Comparison of ENCODE assay signal across 19 cellular contexts in the genomic region with DNA sequence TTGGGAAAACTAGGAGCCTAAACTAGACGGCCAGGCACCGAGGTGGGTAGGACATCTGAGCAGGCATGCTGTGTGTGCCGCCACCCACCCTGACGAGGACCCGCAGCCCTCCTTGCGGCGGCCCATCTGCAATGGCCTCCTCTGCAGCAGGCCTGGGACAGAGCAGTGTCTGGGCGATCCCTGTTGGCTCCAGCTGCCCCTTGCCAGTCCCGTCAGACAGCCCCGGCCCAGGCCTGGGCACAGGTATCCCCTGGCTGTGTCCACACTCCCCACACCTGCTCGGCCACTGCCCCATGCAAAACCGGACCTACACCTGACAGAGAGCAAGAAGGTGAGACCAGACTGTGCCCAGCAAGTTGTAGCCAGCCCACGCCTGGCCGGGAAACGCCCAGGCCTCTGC. TPM values are rescaled to one million over a fixed set of nuclear protein-coding genes. Genes with fewer than 3 reads are reported as not detected.
A peak's percentile ranks its signal among the peaks of the same experiment; 100 is the strongest.
DNase-seq lines count a peak whose midpoint lies in the region; ATAC-seq and TF ChIP-seq lines count a peak whose summit lies in the region.
"Had no signal": no experiment of that assay in that cellular context is flagged by ENCODE, and none has a peak within 500 bp of the region (broad histone marks: within the 10 kb centered on the region; RNA-seq: fewer than 3 reads in every experiment).

No MANE protein-coding gene starts in this region.

- no peak for ATAC-seq in DND-41 (ENCODE audit: insufficient read depth, low read depth)
- ATAC-seq in RWPE2 (ENCODE audit: low read depth) = no peak
- no peak for ATAC-seq in GM19467 (IDR thresholded peaks at IDR 0.05; ENCODE audit: unreplicated experiment)
- ATAC-seq: activated CD4-positive, CD25-positive, alpha-beta regulatory T cell treated with anti-CD3 and anti-CD28 coated beads, Interleukin-2, amount 50 U/mL, for 24 hours; gastroesophageal sphincter; left lung had no signal

- H3K4me2 ChIP-seq in DND-41 (ENCODE audit: insufficient read depth, low read length) (peak overlapping the region; percentile 58), osteoblast (ENCODE audit: insufficient read depth, low read length) (no peak overlapping the region)

- H3K4me3 ChIP-seq in DND-41 (ENCODE audit: low read depth in 1 of 2, low read length in 2 of 2) (peak overlapping the region in 1 of 2 experiments; percentile 41; a peak in 2 of 4 replicates), RWPE2 (ENCODE audit: severe bottlenecking) (no peak overlapping the region), osteoblast (ENCODE audit: insufficient read depth, low read length) (no peak overlapping the region)
- H3K4me3 ChIP-seq: gastroesophageal sphincter, left lung, tibial artery had no signal

- no peaks in the 10 kb centered on the region for H4K20me1 ChIP-seq in DND-41 (ENCODE audit: insufficient read depth, low read length)
- no peaks in the 10 kb centered on the region for H4K20me1 ChIP-seq in osteoblast (ENCODE audit: insufficient read depth, low read length)

- H3K4me1 ChIP-seq in DND-41 (ENCODE audit: insufficient read depth, low read length) (peaks cover 82% of the 10 kb centered on the region), RWPE2 (ENCODE audit: insufficient read depth, poor library complexity, severe bottlenecking) (peaks cover 20% of the 10 kb centered on the region), osteoblast (ENCODE audit: insufficient read depth, low read length) (peaks cover 21% of the 10 kb centered on the region)

- H3K36me3 ChIP-seq in DND-41 (ENCODE audit: insufficient read depth, low read length) = peaks cover 10% of the 10 kb centered on the region
- H3K36me3 ChIP-seq in RWPE2 (ENCODE audit: low read depth) = peaks cover 10% of the 10 kb centered on the region
- H3K36me3 ChIP-seq in osteoblast (ENCODE audit: insufficient read depth, low read length) = peaks cover 5% of the 10 kb centered on the region

- no peaks in the 10 kb centered on the region for H3K9me3 ChIP-seq in DND-41 (ENCODE audit: insufficient read depth, low read length, severe bottlenecking)
- no peaks in the 10 kb centered on the region for H3K9me3 ChIP-seq in RWPE2 (ENCODE audit: severe bottlenecking)
- H3K9me3 ChIP-seq in osteoblast (ENCODE audit: low read depth, low read length) = no peaks in the 10 kb centered on the region
- H3K9me3 ChIP-seq: gastroesophageal sphincter, left lung, tibial artery had no signal

- peak overlapping the region; percentile 100 for H3K27ac ChIP-seq in DND-41 (ENCODE audit: low read length)
- peak overlapping the region; percentile 96 for H3K27ac ChIP-seq in RWPE2 (ENCODE audit: poor library complexity, severe bottlenecking)
- peak overlapping the region; percentile 77 for H3K27ac ChIP-seq in osteoblast (ENCODE audit: low read depth, low read length)
- H3K27ac ChIP-seq: C4-2B, left lung, tibial artery had no signal

- TF ChIP-seq CTCF in DND-41 (IDR thresholded peaks at IDR 0.05; ENCODE audit: borderline replicate concordance, extremely low read depth, low read length, poor library complexity, severe bottlenecking) = no peak
- TF ChIP-seq CTCF in RWPE2 (IDR thresholded peaks at IDR 0.05; ENCODE audit: poor library complexity, severe bottlenecking) = no peak
- TF ChIP-seq CTCF in osteoblast (IDR thresholded peaks at IDR 0.05; ENCODE audit: extremely low read depth, low read depth, low read length) = no peak

- H3K9ac ChIP-seq in DND-41 (ENCODE audit: low read depth, low read length) = peak overlapping the region; percentile 65
- H3K9ac ChIP-seq: parathyroid adenoma had no signal

- H3K27me3 ChIP-seq in DND-41 (ENCODE audit: insufficient read depth, low read length, poor library complexity) (no peaks in the 10 kb centered on the region), RWPE2 (ENCODE audit: insufficient read depth, poor library complexity, severe bottlenecking) (no peaks in the 10 kb centered on the region), osteoblast (ENCODE audit: insufficient read depth, low read length) (no peaks in the 10 kb centered on the region)
- H3K27me3 ChIP-seq: gastroesophageal sphincter, left lung, tibial artery had no signal

- H3K79me2 ChIP-seq in DND-41 (ENCODE audit: insufficient read depth, low read length) (peaks cover 6% of the 10 kb centered on the region; the same call in 1 of the 2 replicates), osteoblast (ENCODE audit: insufficient read depth, low read length) (no peaks in the 10 kb centered on the region)
- H3K79me2 ChIP-seq: parathyroid adenoma had no signal

- H2AFZ ChIP-seq in DND-41 (ENCODE audit: low read depth, low read length) = peak overlapping the region; percentile 67
- H2AFZ ChIP-seq in osteoblast (ENCODE audit: low read length) = no peak overlapping the region
- H2AFZ ChIP-seq: parathyroid adenoma had no signal

- DNase-seq in DND-41 (no peak), RWPE2 (ENCODE audit: low spot score) (no peak), osteoblast (ENCODE audit: insufficient read length, low spot score, missing footprints) (no peak), SIG-M5 (lab: John Stamatoyannopoulos, UW) (no peak)
- DNase-seq: activated naive CD8-positive, alpha-beta T cell treated with anti-CD3 and anti-CD28 coated beads, Interleukin-2, amount 10 ng/mL, durations not matched to agents 7 days and 5 days; dermis blood vessel endothelial cell; DMS79 treated with DMSO at 0.1 percent for 48 hours; erythroblast; left lung; NCI-H1694 treated with DMSO at 0.1 percent for 48 hours; NCI-H446 treated with DMSO at 0.1 percent for 48 hours; SHP77 treated with DMSO at 0.1 percent for 48 hours; small intestine; tibial artery had no signal

RNA-seq across cellular contexts. Expression of a gene that starts 38.7 kb away (rescaled TPM):
- total RNA-seq in osteoblast = 4.0 and 5.6 TPM in 2 replicates

RNA-seq across cellular contexts. Expression of a gene that starts 38.7 kb away (rescaled TPM):
- total RNA-seq in osteoblast = 10.3 and 11.9 TPM in 2 replicates

RNA-seq across cellular contexts. Expression of a gene that starts 48.2 kb away (rescaled TPM):
- 220 and 288 TPM in 2 replicates for total RNA-seq in osteoblast

RNA-seq across cellular contexts. Expression of a gene that starts 48.3 kb away (rescaled TPM):
- total RNA-seq in osteoblast = 19.5 and 21.5 TPM in 2 replicates
